10 cellular contexts compared by ENCODE assay signal in the genomic region with DNA sequence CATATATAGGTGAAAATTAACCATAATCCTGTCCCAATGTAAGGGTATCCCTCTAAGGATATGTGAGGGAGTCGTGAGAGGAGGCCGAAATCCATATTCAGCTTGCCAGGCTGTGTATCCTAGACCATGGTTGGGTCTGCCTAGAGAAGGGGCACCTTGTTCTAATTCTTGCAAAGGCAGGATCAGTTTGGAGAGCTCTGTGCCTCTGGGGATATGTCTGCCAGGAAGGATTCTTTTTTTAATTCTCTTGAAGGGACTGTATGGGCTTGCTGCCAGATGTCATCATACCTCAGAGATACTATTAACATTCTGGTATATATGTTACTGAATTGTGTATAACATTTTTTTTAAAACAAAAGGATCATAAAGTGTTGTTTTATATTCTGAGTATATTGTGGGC. TPM values are rescaled to one million over a fixed set of nuclear protein-coding genes. Genes with fewer than 3 reads are reported as not detected.
DNase-seq lines count a peak whose midpoint lies in the region; ATAC-seq, FAIRE-seq and TF ChIP-seq lines count a peak whose summit lies in the region.
"Had no signal": no experiment of that assay in that cellular context is flagged by ENCODE, and none has a peak within 500 bp of the region (broad histone marks: within the 10 kb centered on the region; RNA-seq: fewer than 3 reads in every experiment).

No MANE protein-coding gene starts in this region.

- peak overlapping the region; percentile 13 for H3K27ac Mint-ChIP-seq in activated CD4-positive, alpha-beta memory T cell treated with anti-CD3 and anti-CD28 coated beads, Interleukin-2, amount 10 ng/mL, durations not matched to agents 7 days and 5 days
- H3K27ac Mint-ChIP-seq in glutamatergic neuron (ENCODE audit: unreplicated experiment): peak overlapping the region; percentile 52

- peak overlapping the region; percentile 87 for H3K4me3 Mint-ChIP-seq in activated CD4-positive, alpha-beta memory T cell treated with anti-CD3 and anti-CD28 coated beads, Interleukin-2, amount 10 ng/mL, durations not matched to agents 7 days and 5 days
- H3K4me3 Mint-ChIP-seq in glutamatergic neuron (ENCODE audit: unreplicated experiment): peak overlapping the region; percentile 93

- CTCF ChIA-PET in AG04449 (lab: Yijun Ruan, JAX): interaction anchor here (1.6 to 5.6 kb wide), 2 partner anchors 34 to 140 kb away, joined by 6 to 50 read pairs; a partner anchor contains a TSS
- CTCF ChIA-PET in activated CD4-positive, alpha-beta memory T cell treated with anti-CD3 and anti-CD28 coated beads, Interleukin-2, amount 10 ng/mL, durations not matched to agents 7 days and 5 days (lab: Charles Lee): interaction anchor here (1.2 to 2.1 kb wide), 3 partner anchors 29 to 140 kb away, joined by 3 to 10 read pairs (median 5); a partner anchor contains a TSS

- H3K4me3 ChIP-seq in AG04449 (ENCODE audit: low read depth, low read length): peak overlapping the region; percentile 82
- no peak overlapping the region for H3K4me3 ChIP-seq in lower leg skin (ENCODE audit: low read depth, poor library complexity, severe bottlenecking)

- TF ChIP-seq POLR2A in lower leg skin (IDR thresholded peaks at IDR 0.05): no peak

- peaks cover 29% of the 10 kb centered on the region for H3K36me3 Mint-ChIP-seq in activated CD4-positive, alpha-beta memory T cell treated with anti-CD3 and anti-CD28 coated beads, Interleukin-2, amount 10 ng/mL, durations not matched to agents 7 days and 5 days (ENCODE audit: low read depth)
- no peaks in the 10 kb centered on the region for H3K36me3 Mint-ChIP-seq in glutamatergic neuron (ENCODE audit: unreplicated experiment)

- H3K27me3 Mint-ChIP-seq in activated CD4-positive, alpha-beta memory T cell treated with anti-CD3 and anti-CD28 coated beads, Interleukin-2, amount 10 ng/mL, durations not matched to agents 7 days and 5 days: no peaks in the 10 kb centered on the region
- peaks cover 11% of the 10 kb centered on the region for H3K27me3 Mint-ChIP-seq in glutamatergic neuron (ENCODE audit: unreplicated experiment)
- H3K27me3 Mint-ChIP-seq: naive B cell had no signal

- peak; percentile 8 for FAIRE-seq in GM19239 (lab: Jason Lieb, UNC)

- WGBS in lower leg skin, 2 donors: 38 to 51% methylated on average over 2 of the region's 2 CpGs

- H3K9me3 Mint-ChIP-seq in activated CD4-positive, alpha-beta memory T cell treated with anti-CD3 and anti-CD28 coated beads, Interleukin-2, amount 10 ng/mL, durations not matched to agents 7 days and 5 days: no peaks in the 10 kb centered on the region
- peaks cover 10% of the 10 kb centered on the region for H3K9me3 Mint-ChIP-seq in glutamatergic neuron (ENCODE audit: unreplicated experiment)
- H3K9me3 Mint-ChIP-seq: naive B cell had no signal

- TF ChIP-seq CTCF in AG04449 (IDR thresholded peaks at IDR 0.05; ENCODE audit: insufficient read depth, low read length, missing control alignments): no peak
- TF ChIP-seq CTCF in glutamatergic neuron (IDR thresholded peaks at IDR 0.05; ENCODE audit: partially characterized antibody, unreplicated experiment): no peak
- no peak for TF ChIP-seq CTCF in lower leg skin (IDR thresholded peaks at IDR 0.05)

- POLR2A ChIA-PET in AG04449 (lab: Yijun Ruan, JAX): no interaction called here
- POLR2A ChIA-PET in activated CD4-positive, alpha-beta memory T cell treated with anti-CD3 and anti-CD28 coated beads, Interleukin-2, amount 10 ng/mL, durations not matched to agents 7 days and 5 days (lab: Charles Lee): interaction anchor here (0.6 to 5.4 kb wide), 3 partner anchors 14 to 401 kb away, joined by 3 to 90 read pairs (median 5); a partner anchor contains a TSS

- intact Hi-C loops in lower leg skin (cut with DNase I; ENCODE audit: low total_unique reads): loop anchor here (10.0 kb wide), 1 partner anchor 144 kb away; a partner anchor contains a TSS

- ATAC-seq in HG03039 (IDR thresholded peaks at IDR 0.05; ENCODE audit: unreplicated experiment): no peak

- peaks cover 57% of the 10 kb centered on the region for H3K4me1 Mint-ChIP-seq in activated CD4-positive, alpha-beta memory T cell treated with anti-CD3 and anti-CD28 coated beads, Interleukin-2, amount 10 ng/mL, durations not matched to agents 7 days and 5 days
- H3K4me1 Mint-ChIP-seq in glutamatergic neuron (ENCODE audit: low read depth, unreplicated experiment): peaks cover 13% of the 10 kb centered on the region

- no peak for DNase-seq in AG04449 (ENCODE audit: low read depth, low spot score)
- no peak for DNase-seq in GM19239 (ENCODE audit: insufficient read length, low spot score)
- no peak for DNase-seq in activated CD4-positive, alpha-beta memory T cell treated with anti-CD3 and anti-CD28 coated beads, Interleukin-2, amount 10 ng/mL, durations not matched to agents 7 days and 5 days
- no peak for DNase-seq in glutamatergic neuron
- DNase-seq in lower leg skin (ENCODE audit: low spot score in 2 of 2): no peak
- no peak for DNase-seq in stimulated activated CD4-positive, alpha-beta T cell treated with anti-CD3 and anti-CD28 coated beads, Interleukin-2, amount 100 ng/mL, for 48 hours
- no peak for DNase-seq in nucleus accumbens (lab: John Stamatoyannopoulos, UW)
- DNase-seq: naive B cell, T-helper 9 cell had no signal

RNA-seq across cellular contexts. Expression of a gene that starts 2.4 kb away (rescaled TPM):
- total RNA-seq in activated CD4-positive, alpha-beta memory T cell treated with anti-CD3 and anti-CD28 coated beads, Interleukin-2, amount 10 ng/mL, durations not matched to agents 7 days and 5 days: 100 to 1,000 TPM; 107 to 120 TPM
- total RNA-seq in glutamatergic neuron (ENCODE audit: unreplicated experiment): 184 TPM
- 100 to 1,000 TPM; 120 to 161 (median 140) TPM for total RNA-seq in lower leg skin
